ENCODE assay signal across 19 cellular contexts in genomic region chr1:97094257-97094972, GRCh38.
A peak's percentile ranks its signal among the peaks of the same experiment; 100 is the strongest.
DNase-seq lines count a peak whose midpoint lies in the region; ATAC-seq and TF ChIP-seq lines count a peak whose summit lies in the region.
"Had no signal": no experiment of that assay in that cellular context is flagged by ENCODE, and none has a peak within 500 bp of the region (broad histone marks: within the 10 kb centered on the region; RNA-seq: fewer than 3 reads in every experiment).

No MANE protein-coding gene starts in this region.

- ATAC-seq in GM18861 (IDR thresholded peaks at IDR 0.05; ENCODE audit: unreplicated experiment), result no peak
- ATAC-seq in GM21619 (IDR thresholded peaks at IDR 0.05; ENCODE audit: unreplicated experiment), result no peak
- ATAC-seq: activated CD8-positive, alpha-beta T cell treated with anti-CD3 and anti-CD28 coated beads for 36 hours; heart left ventricle; pancreas had no signal

- no peaks in the 10 kb centered on the region for H3K36me3 ChIP-seq in kidney epithelial cell (ENCODE audit: control insufficient read depth, insufficient read depth, low read length)
- H3K36me3 ChIP-seq: pancreas had no signal

- TF ChIP-seq CTCF in astrocyte of the spinal cord (IDR thresholded peaks at IDR 0.05; ENCODE audit: low read depth, low read length) (no peak), kidney epithelial cell (IDR thresholded peaks at IDR 0.05; ENCODE audit: insufficient read depth, low read length, poor library complexity, severe bottlenecking) (no peak)

- H3K4me3 ChIP-seq in astrocyte of the spinal cord (ENCODE audit: low read depth, low read length) (no peak overlapping the region), kidney epithelial cell (ENCODE audit: low read depth, low read length) (no peak overlapping the region)
- H3K4me3 ChIP-seq: heart left ventricle, lung, pancreas, Peyer's patch had no signal

- DNase-seq in AG08396 (ENCODE audit: low spot score) (peak; percentile 11), HT1080 (ENCODE audit: low read depth) (peak; percentile 88), astrocyte of the spinal cord (ENCODE audit: low read depth, low spot score) (peak; percentile 74), kidney epithelial cell (ENCODE audit: low read depth) (peak; percentile 28), NCI-H1048 (lab: John Stamatoyannopoulos, UW) (no peak), AML-193 (lab: John Stamatoyannopoulos, UW) (no peak)
- DNase-seq: activated CD8-positive, alpha-beta T cell treated with anti-CD3 and anti-CD28 coated beads for 36 hours; activated naive CD4-positive, alpha-beta T cell treated with anti-CD3 and anti-CD28 coated beads for 36 hours; CD4-positive, alpha-beta T cell; cortex of kidney; heart left ventricle; NCI-H2171; pancreas; Peyer's patch; stimulated activated naive CD4-positive, alpha-beta T cell; T-helper 9 cell had no signal

- in situ Hi-C loops in astrocyte of the spinal cord (cut with HindIII; ENCODE audit: low sequenced_read_pairs), result no loop called here

- H3K27me3 ChIP-seq in kidney epithelial cell (ENCODE audit: control insufficient read depth, insufficient read depth, low read length), result no peaks in the 10 kb centered on the region
- H3K27me3 ChIP-seq: heart left ventricle, pancreas, Peyer's patch had no signal

Comparison
In these comparisons a context has a peak if more than half of its experiments do, and no peak if none do; other contexts are left out.
1. DNase-seq: peak in AG08396 (single experiment), HT1080 (single experiment), astrocyte of the spinal cord (single experiment) and kidney epithelial cell (single experiment); none in NCI-H1048 (single experiment) and AML-193 (0 of 2).